Comparison of ENCODE assay signal across 27 cellular contexts in genomic region chr9:70387663-70388062, GRCh38. TPM values are rescaled to one million over a fixed set of nuclear protein-coding genes. Genes with fewer than 3 reads are reported as not detected.
"Had no signal": no experiment of that assay in that cellular context is flagged by ENCODE, and none has a peak within 500 bp of the region (broad histone marks: within the 10 kb centered on the region; RNA-seq: fewer than 3 reads in every experiment).

No MANE protein-coding gene starts in this region.

- FAIRE-seq: TTC549 had no signal

- H3K36me3 ChIP-seq: cardiac muscle cell had no signal

- H3K27me3 Mint-ChIP-seq: activated CD4-positive, alpha-beta memory T cell treated with anti-CD3 and anti-CD28 coated beads for 36 hours; activated naive CD4-positive, alpha-beta T cell treated with anti-CD3 and anti-CD28 coated beads, Interleukin-2, amount 10 ng/mL, durations not matched to agents 7 days and 5 days; activated naive CD8-positive, alpha-beta T cell treated with anti-CD3 and anti-CD28 coated beads for 36 hours; T-cell had no signal

- H3K9me3 Mint-ChIP-seq: activated CD4-positive, alpha-beta memory T cell treated with anti-CD3 and anti-CD28 coated beads for 36 hours; activated naive CD4-positive, alpha-beta T cell treated with anti-CD3 and anti-CD28 coated beads, Interleukin-2, amount 10 ng/mL, durations not matched to agents 7 days and 5 days; activated naive CD8-positive, alpha-beta T cell treated with anti-CD3 and anti-CD28 coated beads for 36 hours; activated T-cell treated with anti-CD3 and anti-CD28 coated beads, Interleukin-2, amount 50 U/mL, for 72 hours; activated T-helper 2 cell treated with anti-CD3 and anti-CD28 coated beads, Interferon-gamma antibody, Interleukin-2, Interleukin-4, amounts not matched to agents 10 μg/mL and 5 μg/mL and 100 μg/mL, durations not matched to agents 14 hours and 24 hours and 36 hours; T-cell had no signal

- H3K4me3 ChIP-seq: cardiac muscle cell, SK-N-MC had no signal

- H3K27me3 ChIP-seq: brain microvascular endothelial cell had no signal

- H3K27ac ChIP-seq: brain microvascular endothelial cell, cardiac muscle cell, SK-N-MC had no signal

- H3K4me3 Mint-ChIP-seq: activated CD4-positive, alpha-beta memory T cell treated with anti-CD3 and anti-CD28 coated beads for 36 hours; activated naive CD4-positive, alpha-beta T cell treated with anti-CD3 and anti-CD28 coated beads, Interleukin-2, amount 10 ng/mL, durations not matched to agents 7 days and 5 days; activated naive CD8-positive, alpha-beta T cell treated with anti-CD3 and anti-CD28 coated beads for 36 hours; activated T-cell treated with anti-CD3 and anti-CD28 coated beads, Interleukin-2, amount 50 U/mL, for 72 hours; T-cell had no signal

- ATAC-seq: activated T-cell treated with anti-CD3 and anti-CD28 coated beads, Interleukin-2, amount 50 U/mL, for 72 hours; Panc1; Right ventricle myocardium inferior; T-cell had no signal

- H3K27ac Mint-ChIP-seq: activated CD4-positive, alpha-beta memory T cell treated with anti-CD3 and anti-CD28 coated beads for 36 hours; activated naive CD4-positive, alpha-beta T cell treated with anti-CD3 and anti-CD28 coated beads, Interleukin-2, amount 10 ng/mL, durations not matched to agents 7 days and 5 days; activated naive CD8-positive, alpha-beta T cell treated with anti-CD3 and anti-CD28 coated beads for 36 hours; activated T-cell treated with anti-CD3 and anti-CD28 coated beads, Interleukin-2, amount 50 U/mL, for 72 hours; activated T-helper 2 cell treated with anti-CD3 and anti-CD28 coated beads, Interferon-gamma antibody, Interleukin-2, Interleukin-4, amounts not matched to agents 10 μg/mL and 5 μg/mL and 100 μg/mL, durations not matched to agents 14 hours and 24 hours and 36 hours had no signal

- DNase-seq: activated CD4-positive, alpha-beta memory T cell treated with anti-CD3 and anti-CD28 coated beads for 36 hours; activated CD4-positive, alpha-beta T cell treated with anti-CD3 and anti-CD28 coated beads for 48 hours; activated CD8-positive, alpha-beta memory T cell treated with anti-CD3 and anti-CD28 coated beads for 24 hours; activated gamma-delta T cell treated with Interleukin-2 at 50 U/mL for 16 hours; activated naive CD4-positive, alpha-beta T cell treated with anti-CD3 and anti-CD28 coated beads, Interleukin-2, amount 10 ng/mL, durations not matched to agents 7 days and 5 days; activated naive CD8-positive, alpha-beta T cell treated with anti-CD3 and anti-CD28 coated beads for 36 hours; activated T-cell treated with anti-CD3 and anti-CD28 coated beads, Interleukin-2, amount 50 U/mL, for 72 hours; brain microvascular endothelial cell; Kasumi-1; KBM-7; NCI-H1105 treated with DMSO at 0.1 percent for 48 hours; NCI-H1436 treated with DMSO at 0.1 percent for 48 hours; NCI-H187; NCI-H2081; NCI-H69; NK-92 treated with Interleukin-12 subunit alpha and Interleukin-12 subunit beta, amount 100 ng/mL, for 24 hours; OCI-M1; RPMI8226; T-cell; T-helper 2 cell; T1000 had no signal

RNA-seq across cellular contexts. Expression of gene KLF9, which starts 26.8 kb away (rescaled TPM):
- polyA plus RNA-seq: cardiac muscle cell had no signal
